In the genomic region with DNA sequence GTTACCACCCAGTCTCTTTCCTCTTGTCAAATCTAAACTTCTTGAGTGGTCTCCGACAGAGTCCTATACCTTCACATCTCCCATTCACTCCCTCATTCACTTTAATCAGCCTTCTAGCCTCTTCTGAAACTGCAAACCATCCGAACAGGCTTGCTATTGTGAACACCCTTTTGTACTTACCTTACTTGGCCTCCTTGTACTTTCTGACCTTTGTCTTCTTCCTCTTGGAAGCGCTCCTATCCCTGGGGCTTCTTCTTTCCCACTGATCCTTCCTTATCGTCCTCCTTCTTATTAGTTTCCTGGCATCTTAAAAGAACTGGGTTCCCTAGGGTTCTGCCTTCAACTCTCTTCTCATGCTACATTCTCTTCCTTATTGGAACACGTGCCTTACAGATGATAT, we compare ENCODE assay signal across 20 cellular contexts.
"Had no signal": no experiment of that assay in that cellular context is flagged by ENCODE, and none has a peak within 500 bp of the region (broad histone marks: within the 10 kb centered on the region; RNA-seq: fewer than 3 reads in every experiment).

No MANE protein-coding gene starts in this region.

- ATAC-seq: sciatic nerve, SK-N-SH treated with all-trans-retinoic acid at 6 μM for 48 hours, upper lobe of right lung had no signal

- H3K4me1 ChIP-seq: upper lobe of right lung had no signal

- H3K9me3 ChIP-seq: left ventricle myocardium inferior, thyroid gland, upper lobe of right lung had no signal

- H3K4me2 ChIP-seq: smooth muscle cell had no signal

- H3K27ac ChIP-seq: left ventricle myocardium inferior, upper lobe of right lung, VCaP had no signal

- H3K36me3 ChIP-seq: left ventricle myocardium inferior, thyroid gland, upper lobe of right lung had no signal

- H3K27me3 ChIP-seq: thyroid gland, upper lobe of right lung had no signal

- H3K4me3 ChIP-seq: left ventricle myocardium inferior, smooth muscle cell, thyroid gland, upper lobe of right lung had no signal

- DNase-seq: activated CD4-positive, alpha-beta T cell treated with anti-CD3 and anti-CD28 coated beads for 1 hour; activated CD4-positive, alpha-beta T cell treated with anti-CD3 and anti-CD28 coated beads, Interleukin-2, amount 50 U/mL, for 1 hour; activated CD8-positive, alpha-beta memory T cell treated with anti-CD3 and anti-CD28 coated beads for 24 hours; aorta; foreskin fibroblast; kidney glomerular epithelial cell; left ventricle myocardium inferior; occipital lobe; posterior cingulate gyrus; stimulated activated CD4-positive, alpha-beta T cell treated with anti-CD3 and anti-CD28 coated beads, Interleukin-2, amount 100 ng/mL, for 48 hours; stimulated activated CD8-positive, alpha-beta memory T cell treated with anti-CD3 and anti-CD28 coated beads, Interleukin-4, amount 100 ng/mL, for 48 hours; stimulated activated naive CD4-positive, alpha-beta T cell treated with Interleukin-2 at 50 U/mL for 16 hours; substantia nigra; thyroid gland; upper lobe of right lung had no signal

- H3K27me3 Mint-ChIP-seq: brain had no signal

- H3K36me3 Mint-ChIP-seq: brain had no signal
